8 cellular contexts compared by ENCODE assay signal in genomic region chr19:11814707-11815050, GRCh38. TPM values are rescaled to one million over a fixed set of nuclear protein-coding genes. Genes with fewer than 3 reads are reported as not detected.
DNase-seq lines count a peak whose midpoint lies in the region; ATAC-seq and TF ChIP-seq lines count a peak whose summit lies in the region.

No MANE protein-coding gene starts in this region.

- H3K27ac Mint-ChIP-seq in T-helper 2 cell treated with Interferon-gamma antibody and Interleukin-4, amounts not matched to agents 5 μg/mL and 100 μg/mL, for 36 hours: peak overlapping the region; percentile 74
- peak overlapping the region in 1 of 3 experiments; percentile 96 for H3K27ac Mint-ChIP-seq in nephron

- no peak for DNase-seq in activated T-cell treated with anti-CD3 and anti-CD28 coated beads, Interleukin-2, amount 50 U/mL, for 4 hours
- DNase-seq in activated T-cell treated with anti-CD3 and anti-CD28 coated beads, Interleukin-2, amount 50 U/mL, for 1 hour: no peak
- DNase-seq in T-helper 2 cell treated with Interferon-gamma antibody and Interleukin-4, amounts not matched to agents 5 μg/mL and 100 μg/mL, for 36 hours (ENCODE audit: low spot score): no peak
- DNase-seq in fibroblast of gingiva (ENCODE audit: low read depth): peak; percentile 40
- no peak for DNase-seq in NK-92 treated with Interleukin-12 subunit alpha and Interleukin-12 subunit beta, amount 100 ng/mL, for 24 hours (lab: John Stamatoyannopoulos, UW)
- no peak for DNase-seq in NCI-H2107 (lab: John Stamatoyannopoulos, UW)

- ATAC-seq in activated T-cell treated with anti-CD3 and anti-CD28 coated beads, Interleukin-2, amount 50 U/mL, for 4 hours: peak in 1 of 2 donors; percentile 3
- no peak for ATAC-seq in HG03108 (IDR thresholded peaks at IDR 0.05; ENCODE audit: unreplicated experiment)

- H3K9me3 Mint-ChIP-seq in activated T-cell treated with anti-CD3 and anti-CD28 coated beads, Interleukin-2, amount 50 U/mL, for 4 hours: no peaks in the 10 kb centered on the region
- peaks cover 38% of the 10 kb centered on the region for H3K9me3 Mint-ChIP-seq in T-helper 2 cell treated with Interferon-gamma antibody and Interleukin-4, amounts not matched to agents 5 μg/mL and 100 μg/mL, for 36 hours
- H3K9me3 Mint-ChIP-seq in nephron: peaks cover 49% of the 10 kb centered on the region

- H3K27me3 Mint-ChIP-seq in activated T-cell treated with anti-CD3 and anti-CD28 coated beads, Interleukin-2, amount 50 U/mL, for 4 hours (ENCODE audit: low read depth): no peaks in the 10 kb centered on the region
- no peaks in the 10 kb centered on the region for H3K27me3 Mint-ChIP-seq in T-helper 2 cell treated with Interferon-gamma antibody and Interleukin-4, amounts not matched to agents 5 μg/mL and 100 μg/mL, for 36 hours (ENCODE audit: low read depth)
- no peaks in the 10 kb centered on the region for H3K27me3 Mint-ChIP-seq in nephron (ENCODE audit: low read depth)

- peaks cover 9% of the 10 kb centered on the region for H3K36me3 Mint-ChIP-seq in activated T-cell treated with anti-CD3 and anti-CD28 coated beads, Interleukin-2, amount 50 U/mL, for 4 hours (ENCODE audit: insufficient read depth)
- H3K36me3 Mint-ChIP-seq in T-helper 2 cell treated with Interferon-gamma antibody and Interleukin-4, amounts not matched to agents 5 μg/mL and 100 μg/mL, for 36 hours (ENCODE audit: low read depth): peaks cover 40% of the 10 kb centered on the region
- peaks cover 79% of the 10 kb centered on the region for H3K36me3 Mint-ChIP-seq in nephron (ENCODE audit: low read depth)

- H3K4me1 Mint-ChIP-seq in activated T-cell treated with anti-CD3 and anti-CD28 coated beads, Interleukin-2, amount 50 U/mL, for 4 hours (ENCODE audit: low read depth): peaks cover 24% of the 10 kb centered on the region
- peaks cover 10% of the 10 kb centered on the region for H3K4me1 Mint-ChIP-seq in T-helper 2 cell treated with Interferon-gamma antibody and Interleukin-4, amounts not matched to agents 5 μg/mL and 100 μg/mL, for 36 hours (ENCODE audit: low read depth)
- H3K4me1 Mint-ChIP-seq in nephron: peaks cover 7% of the 10 kb centered on the region

- TF ChIP-seq CTCF in nephron (IDR thresholded peaks at IDR 0.05; ENCODE audit: unreplicated experiment in 3 of 3): no peak

- H3K4me3 Mint-ChIP-seq in activated T-cell treated with anti-CD3 and anti-CD28 coated beads, Interleukin-2, amount 50 U/mL, for 4 hours: peak overlapping the region; percentile 90
- H3K4me3 Mint-ChIP-seq in T-helper 2 cell treated with Interferon-gamma antibody and Interleukin-4, amounts not matched to agents 5 μg/mL and 100 μg/mL, for 36 hours: peak overlapping the region; percentile 75
- peak overlapping the region; percentile 89 to 95 (median 91) for H3K4me3 Mint-ChIP-seq in nephron

RNA-seq across cellular contexts. Expression of gene ZNF440, which starts 0.6 kb away (rescaled TPM):
- 1 to 10 TPM; 4.2 to 4.6 (median 4.3) TPM for total RNA-seq in activated T-cell treated with anti-CD3 and anti-CD28 coated beads, Interleukin-2, amount 50 U/mL, for 4 hours

RNA-seq across cellular contexts. Expression of gene ZNF491, which starts 16.4 kb away (rescaled TPM):
- under 1 TPM; 0.13 to 0.33 (median 0.16) TPM for total RNA-seq in activated T-cell treated with anti-CD3 and anti-CD28 coated beads, Interleukin-2, amount 50 U/mL, for 4 hours

RNA-seq across cellular contexts. Expression of gene ZNF439, which starts 33.8 kb away (rescaled TPM):
- total RNA-seq in activated T-cell treated with anti-CD3 and anti-CD28 coated beads, Interleukin-2, amount 50 U/mL, for 4 hours: 1 to 10 TPM; 1.9 to 3.3 (median 2.9) TPM

RNA-seq across cellular contexts. Expression of gene ZNF441, which starts 47.9 kb away (rescaled TPM):
- 1 to 10 TPM; 1.6 to 2.9 (median 1.7) TPM for total RNA-seq in activated T-cell treated with anti-CD3 and anti-CD28 coated beads, Interleukin-2, amount 50 U/mL, for 4 hours
